ENCODE assay signal across 21 cellular contexts in the genomic region with DNA sequence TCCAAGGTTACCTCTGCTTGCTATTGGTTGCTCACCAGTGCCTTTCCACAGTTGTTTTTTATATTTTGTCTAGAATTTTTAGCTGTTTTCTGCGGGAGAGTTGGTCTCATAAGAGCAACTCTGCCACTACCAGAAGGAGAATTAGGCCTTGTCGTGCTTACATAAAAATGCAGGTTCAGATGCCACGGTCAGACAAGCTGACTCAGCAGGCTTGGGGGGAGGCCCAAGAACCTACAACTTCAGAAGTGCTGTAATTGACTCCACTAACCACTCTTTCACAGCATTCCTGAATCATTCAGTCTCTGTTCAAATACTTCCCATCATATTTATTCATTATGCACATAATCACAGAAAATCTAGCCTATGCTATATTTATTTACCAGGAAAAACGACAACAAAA. TPM values are rescaled to one million over a fixed set of nuclear protein-coding genes. Genes with fewer than 3 reads are reported as not detected.
DNase-seq lines count a peak whose midpoint lies in the region; ATAC-seq, FAIRE-seq and TF ChIP-seq lines count a peak whose summit lies in the region.
"Had no signal": no experiment of that assay in that cellular context is flagged by ENCODE, and none has a peak within 500 bp of the region (broad histone marks: within the 10 kb centered on the region; RNA-seq: fewer than 3 reads in every experiment).

No MANE protein-coding gene starts in this region.

- H2AK9ac ChIP-seq in IMR-90 (replicated peaks; ENCODE audit: low read depth, low read length, poor library complexity), result no peak overlapping the region

- H3K4me1 ChIP-seq in HepG2 (ENCODE audit: insufficient read depth, low read length), result no peaks in the 10 kb centered on the region; the same call in 1 of the 2 replicates
- H3K4me1 ChIP-seq in right lobe of liver, result peaks cover 0 to 8% (median 0%) of the 10 kb centered on the region in 4 donors
- peaks cover under 1% of the 10 kb centered on the region; the same call in 1 of the 2 replicates for H3K4me1 ChIP-seq in IMR-90 (ENCODE audit: control insufficient read depth, insufficient read depth, low read length)
- H3K4me1 ChIP-seq in trophoblast cell (ENCODE audit: control insufficient read depth in 1 of 2, insufficient read depth in 2 of 2, low read length in 2 of 2), result no peaks in the 10 kb centered on the region
- H3K4me1 ChIP-seq in osteoblast (ENCODE audit: insufficient read depth, low read length), result no peaks in the 10 kb centered on the region
- H3K4me1 ChIP-seq: HAP-1 had no signal

- H3K9ac ChIP-seq in HepG2 (ENCODE audit: insufficient read depth, low read depth, low read length) (no peak overlapping the region), IMR-90 (ENCODE audit: low read depth, low read length) (no peak overlapping the region), trophoblast cell (ENCODE audit: low read length) (peak overlapping the region; percentile 66)

- H3K79me1 ChIP-seq in IMR-90 (ENCODE audit: low read depth in 1 of 2, low read length in 2 of 2) (peaks cover 0 to 6% of the 10 kb centered on the region in 2 experiments; a peak in 1 of 4 replicates), trophoblast cell (ENCODE audit: low read length) (no peaks in the 10 kb centered on the region)

- H3K23ac ChIP-seq in IMR-90 (ENCODE audit: low read depth, low read length) (no peak overlapping the region), trophoblast cell (ENCODE audit: low read length) (no peak overlapping the region)

- WGBS in HepG2 (ENCODE audit: low lambda C conversion rate), result 97% methylated on average over 4 of the region's 4 CpGs
- 90% methylated on average over 3 of the region's 4 CpGs for WGBS in right lobe of liver (ENCODE audit: insufficient coverage, low coverage, low lambda C conversion rate, missing lambda C conversion rate)
- WGBS in IMR-90 (ENCODE audit: extremely low coverage in 2 of 2, insufficient read length in 1 of 2), 2 experiments, result no CpG with 5 or more reads among the region's 4 CpGs
- no CpG with 5 or more reads among the region's 4 CpGs for WGBS in trophoblast cell (ENCODE audit: extremely low coverage, insufficient coverage, insufficient read length)

- no peak overlapping the region for H2BK12ac ChIP-seq in trophoblast cell (ENCODE audit: low read length)

- TF ChIP-seq EP300 in HepG2 (IDR thresholded peaks at IDR 0.05; ENCODE audit: low read depth in 2 of 2, low read length in 2 of 2) (no peak), HepG2 (CRISPR knock-in tag; IDR thresholded peaks at IDR 0.05; ENCODE audit: borderline replicate concordance) (no peak)

- no peak overlapping the region for H4K12ac ChIP-seq in trophoblast cell (ENCODE audit: low read depth, low read length)

- H2AK5ac ChIP-seq in IMR-90 (ENCODE audit: low read depth, low read length), result no peak overlapping the region
- H2AK5ac ChIP-seq in trophoblast cell (ENCODE audit: low read length), result no peak overlapping the region

- no peak overlapping the region for H3K14ac ChIP-seq in IMR-90 (replicated peaks; ENCODE audit: low read depth, low read length)
- no peak overlapping the region for H3K14ac ChIP-seq in trophoblast cell (ENCODE audit: low read length)

- ATAC-seq in HepG2, result no peak
- ATAC-seq in right lobe of liver, result no peak
- ATAC-seq in IMR-90 (ENCODE audit: low read depth), result no peak
- no peak for ATAC-seq in HG02973 (IDR thresholded peaks at IDR 0.05; ENCODE audit: unreplicated experiment)
- ATAC-seq in HG03565 (IDR thresholded peaks at IDR 0.05; ENCODE audit: unreplicated experiment), result no peak

- POLR2A ChIA-PET in HepG2 (lab: Yijun Ruan, JAX) (interaction anchor here (1.5 kb wide), 1 partner anchor 23 kb away, joined by 3 read pairs; a partner anchor contains a TSS), IMR-90 (lab: Charles Lee; ENCODE audit: unreplicated experiment) (no interaction called here)

- H2AFZ ChIP-seq in HepG2 (ENCODE audit: low read length) (no peak overlapping the region), IMR-90 (replicated peaks; ENCODE audit: low read length, poor library complexity) (no peak overlapping the region), trophoblast cell (ENCODE audit: insufficient read depth, low read length, poor library complexity) (no peak overlapping the region), osteoblast (ENCODE audit: low read length) (no peak overlapping the region)

- H3K56ac ChIP-seq in IMR-90 (ENCODE audit: extremely low read depth, insufficient read depth, low read length), result no peak overlapping the region

- H4K20me1 ChIP-seq in HepG2 (ENCODE audit: insufficient read depth, low read length) (no peaks in the 10 kb centered on the region), IMR-90 (ENCODE audit: insufficient read depth, low read length) (no peaks in the 10 kb centered on the region), osteoblast (ENCODE audit: insufficient read depth, low read length) (peaks cover 4% of the 10 kb centered on the region)

- H3K18ac ChIP-seq in IMR-90 (ENCODE audit: low read depth, low read length) (no peak overlapping the region), trophoblast cell (ENCODE audit: low read length) (no peak overlapping the region)

- H2BK5ac ChIP-seq in IMR-90 (ENCODE audit: low read depth, low read length, poor library complexity, severe bottlenecking), result no peak overlapping the region
- no peak overlapping the region for H2BK5ac ChIP-seq in trophoblast cell (ENCODE audit: low read depth, low read length, poor library complexity)

- H2BK20ac ChIP-seq in IMR-90 (ENCODE audit: low read depth, low read length), result no peak overlapping the region

- no peaks in the 10 kb centered on the region for H3K9me1 ChIP-seq in IMR-90 (ENCODE audit: insufficient read depth, low read length)

- in situ Hi-C loops in HepG2 (cut with HindIII; ENCODE audit: extremely low pct_ligation_motif_present, low pct_unique_long_range_greater_than_20kb), result no loop called here
- in situ Hi-C loops in IMR-90 (cut with MboI; ENCODE audit: low sequenced_read_pairs), result no loop called here

- H3K4ac ChIP-seq in IMR-90 (ENCODE audit: low read depth, low read length), result no peak overlapping the region
- H3K4ac ChIP-seq in trophoblast cell (ENCODE audit: low read depth, low read length), result no peak overlapping the region

- H3K27ac ChIP-seq in HepG2 (ENCODE audit: extremely low read length, insufficient read depth, low read length) (no peak overlapping the region), right lobe of liver (no peak overlapping the region), IMR-90 (ENCODE audit: insufficient read depth, low read length) (no peak overlapping the region), trophoblast cell (ENCODE audit: low read depth, low read length) (no peak overlapping the region), osteoblast (ENCODE audit: low read depth, low read length) (no peak overlapping the region)
- H3K27ac ChIP-seq: 22Rv1 had no signal

- H4K8ac ChIP-seq in IMR-90 (ENCODE audit: low read depth in 2 of 2, low read length in 2 of 2), result no peak overlapping the region
- no peak overlapping the region for H4K8ac ChIP-seq in trophoblast cell (ENCODE audit: low read depth, low read length)

- H3K79me2 ChIP-seq in HepG2 (ENCODE audit: insufficient read depth, low read length) (no peaks in the 10 kb centered on the region), trophoblast cell (ENCODE audit: control insufficient read depth, insufficient read depth, low read length, poor library complexity) (no peaks in the 10 kb centered on the region), osteoblast (ENCODE audit: insufficient read depth, low read length) (no peaks in the 10 kb centered on the region)

- TF ChIP-seq POLR2A in HepG2 (IDR thresholded peaks at IDR 0.05; ENCODE audit: insufficient read depth in 1 of 2, low read depth in 2 of 2, low read length in 2 of 2) (no peak), right lobe of liver (IDR thresholded peaks at IDR 0.05) (no peak), IMR-90 (IDR thresholded peaks at IDR 0.05; ENCODE audit: low read depth, low read length) (no peak)

- H3K4me3 ChIP-seq in HepG2 (replicated peaks in 1 of 3; ENCODE audit: insufficient read depth in 1 of 3, low read depth in 2 of 3, low read length in 3 of 3) (no peak overlapping the region), right lobe of liver (no peak overlapping the region), IMR-90 (ENCODE audit: insufficient read depth, low read depth, low read length) (no peak overlapping the region), trophoblast cell (ENCODE audit: low read depth, low read length) (no peak overlapping the region), osteoblast (ENCODE audit: insufficient read depth, low read length) (no peak overlapping the region)
- H3K4me3 ChIP-seq: HAP-1 had no signal

- BruUV-seq in HepG2 (replicated peaks; lab: Mats Ljungman, UMichigan) (no TSS peak), IMR-90 (replicated peaks; lab: Mats Ljungman, UMichigan) (no TSS peak)

- H3K36me3 ChIP-seq in HepG2 (replicated peaks in 1 of 2; ENCODE audit: control insufficient read depth in 1 of 2, insufficient read depth in 2 of 2, low read length in 2 of 2) (peaks cover 10 to 45% of the 10 kb centered on the region in 2 experiments; a peak in 4 of 5 replicates), right lobe of liver (peaks cover 0 to 54% (median 14%) of the 10 kb centered on the region in 4 donors), IMR-90 (ENCODE audit: control insufficient read depth, insufficient read depth, low read length) (peaks cover 37% of the 10 kb centered on the region), trophoblast cell (ENCODE audit: control insufficient read depth in 1 of 2, insufficient read depth in 2 of 2, low read length in 2 of 2) (peaks cover 7 to 25% of the 10 kb centered on the region in 2 experiments), osteoblast (ENCODE audit: insufficient read depth, low read length) (peaks cover 53% of the 10 kb centered on the region)

- dilution Hi-C loops in IMR-90 (cut with HindIII; ENCODE audit: low sequenced_read_pairs, unreplicated experiment), result no loop called here

- no peak for FAIRE-seq in HepG2 (lab: Jason Lieb, UNC)
- FAIRE-seq: A204.1, GM12891, H54 had no signal

- H4K91ac ChIP-seq in IMR-90 (ENCODE audit: insufficient read depth, low read depth, low read length) (no peak overlapping the region), trophoblast cell (ENCODE audit: low read depth, low read length) (no peak overlapping the region)

- TF ChIP-seq CTCF in HepG2 (CRISPR knock-in tag; IDR thresholded peaks at IDR 0.05) (no peak), right lobe of liver (IDR thresholded peaks at IDR 0.05) (no peak), IMR-90 (conservative IDR thresholded peaks at IDR 0.05; ENCODE audit: low read depth, low read length) (no peak), osteoblast (IDR thresholded peaks at IDR 0.05; ENCODE audit: extremely low read depth, low read depth, low read length) (no peak)

- H3K4me2 ChIP-seq in HepG2 (ENCODE audit: low read depth, low read length), result no peak overlapping the region
- H3K4me2 ChIP-seq in IMR-90 (ENCODE audit: low read depth, low read length), result no peak overlapping the region
- H3K4me2 ChIP-seq in trophoblast cell (ENCODE audit: low read length), result no peak overlapping the region
- no peak overlapping the region for H3K4me2 ChIP-seq in osteoblast (ENCODE audit: insufficient read depth, low read length)

- DNase-seq in HepG2 (ENCODE audit: low spot score), result no peak
- DNase-seq in right lobe of liver, result no peak
- DNase-seq in IMR-90, result no peak
- peak; percentile 17 for DNase-seq in astrocyte of the hippocampus (ENCODE audit: low read depth, low spot score)
- DNase-seq in trophoblast cell, result no peak
- DNase-seq in osteoblast (ENCODE audit: insufficient read length, low spot score, missing footprints), result no peak
- DNase-seq: C1 segment of cervical spinal cord; Calu3; CD4-positive, alpha-beta memory T cell; COR-L47; DMS79 treated with DMSO at 0.1 percent for 48 hours; GF-D8; GOT3; HFFc6 had no signal

- CTCF ChIA-PET in HepG2 (lab: Yijun Ruan, JAX; ENCODE audit: low intra/inter-chr PET ratio, low total read pairs), result no interaction called here
- CTCF ChIA-PET in IMR-90 (lab: Yijun Ruan, JAX), result no interaction called here

- H4K5ac ChIP-seq in IMR-90 (ENCODE audit: low read depth, low read length), result no peak overlapping the region

- intact Hi-C loops in HepG2 (cut with micrococcal nuclease; ENCODE audit: unreplicated experiment), result no loop called here
- intact Hi-C loops in right lobe of liver (cut with DNase I), result no loop called here
- intact Hi-C loops in IMR-90 (cut with micrococcal nuclease), result no loop called here

- TF ChIP-seq RAD21 in HepG2 (CRISPR knock-in tag; IDR thresholded peaks at IDR 0.05) (no peak), IMR-90 (IDR thresholded peaks at IDR 0.05; ENCODE audit: low read length) (no peak)

- H3K27me3 ChIP-seq in HepG2 (ENCODE audit: control insufficient read depth in 1 of 2, insufficient read depth in 2 of 2, low read length in 2 of 2), result no peaks in the 10 kb centered on the region
- no peaks in the 10 kb centered on the region for H3K27me3 ChIP-seq in right lobe of liver
- H3K27me3 ChIP-seq in IMR-90 (ENCODE audit: control insufficient read depth, insufficient read depth, low read length), result no peaks in the 10 kb centered on the region
- no peaks in the 10 kb centered on the region for H3K27me3 ChIP-seq in trophoblast cell (ENCODE audit: insufficient read depth, low read length)
- no peaks in the 10 kb centered on the region for H3K27me3 ChIP-seq in osteoblast (ENCODE audit: insufficient read depth, low read length)

- no peaks in the 10 kb centered on the region for H3K9me3 ChIP-seq in HepG2 (ENCODE audit: low read length)
- H3K9me3 ChIP-seq in right lobe of liver, result no peaks in the 10 kb centered on the region
- no peaks in the 10 kb centered on the region for H3K9me3 ChIP-seq in IMR-90 (ENCODE audit: control insufficient read depth, insufficient read depth, low read length)
- H3K9me3 ChIP-seq in trophoblast cell (ENCODE audit: insufficient read depth, low read depth, low read length), result no peaks in the 10 kb centered on the region
- no peaks in the 10 kb centered on the region for H3K9me3 ChIP-seq in osteoblast (ENCODE audit: low read depth, low read length)
- H3K9me3 ChIP-seq: HAP-1 had no signal

- H2BK120ac ChIP-seq in IMR-90 (ENCODE audit: low read depth, low read length), result no peak overlapping the region
- H2BK120ac ChIP-seq in trophoblast cell (ENCODE audit: insufficient read depth, low read length, poor library complexity), result no peak overlapping the region

- H2BK15ac ChIP-seq in IMR-90 (ENCODE audit: low read depth, low read length), result no peak overlapping the region

RNA-seq across cellular contexts. Expression of a gene that starts 23.1 kb away (rescaled TPM):
- total RNA-seq in HepG2 (2016; rRNA removed; fragmentation: Illumina TruSeq; extraction: Trizol) (29.2 and 31.8 TPM in 2 replicates), right lobe of liver (10 to 100 TPM in 2 of 6 experiments, 1 to 10 TPM in 4; 4.4 to 18.3 (median 6.4) TPM), IMR-90 (2012; rRNA removed) (19.2 and 21.7 TPM in 2 replicates), osteoblast (8.3 and 8.5 TPM in 2 replicates)
- total RNA-seq in HepG2 (2016; cell fraction: cytosol; rRNA removed; fragmentation: Illumina TruSeq; extraction: Trizol; ENCODE audit: low read depth), result 7.1 and 8.4 TPM in 2 replicates
- total RNA-seq in HepG2 (2016; cell fraction: insoluble cytoplasmic fraction; rRNA removed; fragmentation: Illumina TruSeq; extraction: Trizol), result 29.8 and 34.9 TPM in 2 replicates
- 18.8 and 18.9 TPM in 2 replicates for total RNA-seq in HepG2 (2016; cell fraction: membrane; rRNA removed; fragmentation: Illumina TruSeq; extraction: Trizol)
- 15.6 and 16.7 TPM in 2 replicates for total RNA-seq in HepG2 (2016; cell fraction: nucleus; rRNA removed; fragmentation: Illumina TruSeq; extraction: Trizol)
- polyA plus RNA-seq in HepG2 (2011; rRNA removed) (25.4 and 27.5 TPM in 2 replicates), IMR-90 (2012; rRNA removed) (21.0 and 25.0 TPM in 2 replicates)
- polyA plus RNA-seq in HepG2 (2011; cell fraction: cytosol; rRNA removed), result 25.6 and 26.2 TPM in 2 replicates
- 8.3 and 10.1 TPM in 2 replicates for polyA plus RNA-seq in HepG2 (2011; cell fraction: nucleus; rRNA removed)
- 17.1 and 21.1 TPM in 2 replicates for polyA plus RNA-seq in HepG2 (2012)
- polyA plus RNA-seq in HepG2 (2016; cell fraction: cytosol; fragmentation: Illumina TruSeq; extraction: Trizol; ENCODE audit: low read depth), result 5.9 and 6.1 TPM in 2 replicates
- 27.0 and 29.5 TPM in 2 replicates for polyA plus RNA-seq in HepG2 (2016; cell fraction: insoluble cytoplasmic fraction; fragmentation: Illumina TruSeq; extraction: Trizol; ENCODE audit: low read depth)
- polyA plus RNA-seq in HepG2 (2016; cell fraction: membrane; fragmentation: Illumina TruSeq; extraction: Trizol; ENCODE audit: low read depth), result 11.3 and 12.8 TPM in 2 replicates
- polyA plus RNA-seq in HepG2 (2016; cell fraction: nucleus; fragmentation: Illumina TruSeq; extraction: Trizol; ENCODE audit: insufficient read depth, low read depth), result 22.9 and 23.8 TPM in 2 replicates
- 25.1 and 31.1 TPM in 2 replicates for polyA minus RNA-seq in HepG2 (2011; rRNA and poly(A)+ RNA removed; ENCODE audit: low replicate concordance)
- 9.3 and 10.2 TPM in 2 replicates for polyA minus RNA-seq in HepG2 (2011; cell fraction: cytosol; rRNA and poly(A)+ RNA removed)
- 9.0 and 9.7 TPM in 2 replicates for polyA minus RNA-seq in HepG2 (2011; cell fraction: nucleus; rRNA and poly(A)+ RNA removed)
- 15.7 and 17.5 TPM in 2 replicates for polyA plus RNA-seq in IMR-90 (2012; cell fraction: cytosol; rRNA removed)
- 11.2 and 13.2 TPM in 2 replicates for polyA plus RNA-seq in IMR-90 (2012; cell fraction: nucleus; rRNA removed; ENCODE audit: low replicate concordance)
- 22.4 and 22.8 TPM in 2 replicates for polyA plus RNA-seq in trophoblast cell (2013)

RNA-seq across cellular contexts. Expression of a gene that starts 23.5 kb away (rescaled TPM):
- total RNA-seq in HepG2 (2016; rRNA removed; fragmentation: Illumina TruSeq; extraction: Trizol) (31.3 and 40.6 TPM in 2 replicates), right lobe of liver (10 to 100 TPM; 23.0 to 61.7 (median 27.9) TPM), IMR-90 (2012; rRNA removed) (2.0 and 2.2 TPM in 2 replicates), osteoblast (11.6 and 12.1 TPM in 2 replicates)
- total RNA-seq in HepG2 (2016; cell fraction: cytosol; rRNA removed; fragmentation: Illumina TruSeq; extraction: Trizol; ENCODE audit: low read depth), result 37.4 and 51.2 TPM in 2 replicates
- 33.4 and 38.2 TPM in 2 replicates for total RNA-seq in HepG2 (2016; cell fraction: insoluble cytoplasmic fraction; rRNA removed; fragmentation: Illumina TruSeq; extraction: Trizol)
- total RNA-seq in HepG2 (2016; cell fraction: membrane; rRNA removed; fragmentation: Illumina TruSeq; extraction: Trizol), result 37.7 and 50.5 TPM in 2 replicates
- 16.9 and 21.8 TPM in 2 replicates for total RNA-seq in HepG2 (2016; cell fraction: nucleus; rRNA removed; fragmentation: Illumina TruSeq; extraction: Trizol)
- polyA plus RNA-seq in HepG2 (2011; rRNA removed) (18.7 and 25.1 TPM in 2 replicates), IMR-90 (2012; rRNA removed) (13.6 and 27.6 TPM in 2 replicates)
- polyA plus RNA-seq in HepG2 (2011; cell fraction: cytosol; rRNA removed), result 20.0 and 25.3 TPM in 2 replicates
- polyA plus RNA-seq in HepG2 (2011; cell fraction: nucleus; rRNA removed), result 28.5 and 29.9 TPM in 2 replicates
- polyA plus RNA-seq in HepG2 (2012), result 7.0 and 10.9 TPM in 2 replicates
- polyA plus RNA-seq in HepG2 (2016; cell fraction: cytosol; fragmentation: Illumina TruSeq; extraction: Trizol; ENCODE audit: low read depth), result 48.7 and 56.2 TPM in 2 replicates
- 31.4 and 33.0 TPM in 2 replicates for polyA plus RNA-seq in HepG2 (2016; cell fraction: insoluble cytoplasmic fraction; fragmentation: Illumina TruSeq; extraction: Trizol; ENCODE audit: low read depth)
- 37.2 and 37.9 TPM in 2 replicates for polyA plus RNA-seq in HepG2 (2016; cell fraction: membrane; fragmentation: Illumina TruSeq; extraction: Trizol; ENCODE audit: low read depth)
- polyA plus RNA-seq in HepG2 (2016; cell fraction: nucleus; fragmentation: Illumina TruSeq; extraction: Trizol; ENCODE audit: insufficient read depth, low read depth), result 32.9 and 35.0 TPM in 2 replicates
- polyA minus RNA-seq in HepG2 (2011; rRNA and poly(A)+ RNA removed; ENCODE audit: low replicate concordance), result 8.2 and 11.5 TPM in 2 replicates
- 9.6 TPM in 2 replicates for polyA minus RNA-seq in HepG2 (2011; cell fraction: cytosol; rRNA and poly(A)+ RNA removed)
- 6.6 and 7.0 TPM in 2 replicates for polyA minus RNA-seq in HepG2 (2011; cell fraction: nucleus; rRNA and poly(A)+ RNA removed)
- polyA plus RNA-seq in IMR-90 (2012; cell fraction: cytosol; rRNA removed), result 62.5 and 64.7 TPM in 2 replicates
- polyA plus RNA-seq in IMR-90 (2012; cell fraction: nucleus; rRNA removed; ENCODE audit: low replicate concordance), result 32.7 and 41.9 TPM in 2 replicates
- 56.6 and 58.3 TPM in 2 replicates for polyA plus RNA-seq in trophoblast cell (2013)

RNA-seq across cellular contexts. Expression of a gene that starts 28.3 kb away (rescaled TPM):
- 3.3 and 7.2 TPM in 2 replicates for total RNA-seq in HepG2 (2016; rRNA removed; fragmentation: Illumina TruSeq; extraction: Trizol)
- total RNA-seq in HepG2 (2016; cell fraction: cytosol; rRNA removed; fragmentation: Illumina TruSeq; extraction: Trizol; ENCODE audit: low read depth), result 0.44 and 1.0 TPM in 2 replicates
- total RNA-seq in HepG2 (2016; cell fraction: insoluble cytoplasmic fraction; rRNA removed; fragmentation: Illumina TruSeq; extraction: Trizol), result 1.8 and 3.4 TPM in 2 replicates
- 1.5 and 2.7 TPM in 2 replicates for total RNA-seq in HepG2 (2016; cell fraction: membrane; rRNA removed; fragmentation: Illumina TruSeq; extraction: Trizol)
- total RNA-seq in HepG2 (2016; cell fraction: nucleus; rRNA removed; fragmentation: Illumina TruSeq; extraction: Trizol), result 6.9 and 7.9 TPM in 2 replicates
- 2.4 and 2.6 TPM in 2 replicates for polyA plus RNA-seq in HepG2 (2011; rRNA removed)
- polyA plus RNA-seq in HepG2 (2011; cell fraction: cytosol; rRNA removed), result 1.9 and 2.1 TPM in 2 replicates
- 2.3 and 4.5 TPM in 2 replicates for polyA plus RNA-seq in HepG2 (2011; cell fraction: nucleus; rRNA removed)
- polyA plus RNA-seq in HepG2 (2012), result 2.0 TPM in 2 replicates
- 0.36 and 0.66 TPM in 2 replicates for polyA plus RNA-seq in HepG2 (2016; cell fraction: cytosol; fragmentation: Illumina TruSeq; extraction: Trizol; ENCODE audit: low read depth)
- polyA plus RNA-seq in HepG2 (2016; cell fraction: insoluble cytoplasmic fraction; fragmentation: Illumina TruSeq; extraction: Trizol; ENCODE audit: low read depth), result 3.2 and 3.4 TPM in 2 replicates
- polyA plus RNA-seq in HepG2 (2016; cell fraction: membrane; fragmentation: Illumina TruSeq; extraction: Trizol; ENCODE audit: low read depth), result 0.65 and 2.4 TPM in 2 replicates
- 5.6 and 7.1 TPM in 2 replicates for polyA plus RNA-seq in HepG2 (2016; cell fraction: nucleus; fragmentation: Illumina TruSeq; extraction: Trizol; ENCODE audit: insufficient read depth, low read depth)
- 5.0 and 11.1 TPM in 2 replicates for polyA minus RNA-seq in HepG2 (2011; rRNA and poly(A)+ RNA removed; ENCODE audit: low replicate concordance)
- polyA minus RNA-seq in HepG2 (2011; cell fraction: cytosol; rRNA and poly(A)+ RNA removed), result 1.8 and 2.0 TPM in 2 replicates
- 4.0 and 4.5 TPM in 2 replicates for polyA minus RNA-seq in HepG2 (2011; cell fraction: nucleus; rRNA and poly(A)+ RNA removed)
- 10 to 100 TPM in 1 of 6 experiments, 1 to 10 TPM in 5; 3.5 to 10.3 (median 6.1) TPM for total RNA-seq in right lobe of liver
- 2.2 and 2.3 TPM in 2 replicates for total RNA-seq in IMR-90 (2012; rRNA removed)
- polyA plus RNA-seq in IMR-90 (2012; rRNA removed), result 4.7 and 5.0 TPM in 2 replicates
- polyA plus RNA-seq in IMR-90 (2012; cell fraction: cytosol; rRNA removed), result 1.5 and 1.9 TPM in 2 replicates
- 2.6 and 5.8 TPM in 2 replicates for polyA plus RNA-seq in IMR-90 (2012; cell fraction: nucleus; rRNA removed; ENCODE audit: low replicate concordance)
- polyA plus RNA-seq in trophoblast cell (2013), result 4.3 and 4.5 TPM in 2 replicates
- 4.1 and 4.3 TPM in 2 replicates for total RNA-seq in osteoblast

RNA-seq across cellular contexts. Expression of a gene that starts 37.5 kb away (rescaled TPM):
- 16.8 and 26.4 TPM in 2 replicates for total RNA-seq in HepG2 (2016; rRNA removed; fragmentation: Illumina TruSeq; extraction: Trizol)
- 16.6 and 17.3 TPM in 2 replicates for total RNA-seq in HepG2 (2016; cell fraction: cytosol; rRNA removed; fragmentation: Illumina TruSeq; extraction: Trizol; ENCODE audit: low read depth)
- 18.0 and 24.7 TPM in 2 replicates for total RNA-seq in HepG2 (2016; cell fraction: insoluble cytoplasmic fraction; rRNA removed; fragmentation: Illumina TruSeq; extraction: Trizol)
- total RNA-seq in HepG2 (2016; cell fraction: membrane; rRNA removed; fragmentation: Illumina TruSeq; extraction: Trizol), result 32.4 and 35.8 TPM in 2 replicates
- 19.1 and 23.7 TPM in 2 replicates for total RNA-seq in HepG2 (2016; cell fraction: nucleus; rRNA removed; fragmentation: Illumina TruSeq; extraction: Trizol)
- polyA plus RNA-seq in HepG2 (2011; rRNA removed), result 20.8 and 24.2 TPM in 2 replicates
- polyA plus RNA-seq in HepG2 (2011; cell fraction: cytosol; rRNA removed), result 19.9 and 21.2 TPM in 2 replicates
- polyA plus RNA-seq in HepG2 (2011; cell fraction: nucleus; rRNA removed), result 9.7 and 13.0 TPM in 2 replicates
- 15.7 and 16.4 TPM in 2 replicates for polyA plus RNA-seq in HepG2 (2012)
- polyA plus RNA-seq in HepG2 (2016; cell fraction: cytosol; fragmentation: Illumina TruSeq; extraction: Trizol; ENCODE audit: low read depth), result 22.1 and 26.7 TPM in 2 replicates
- 26.1 and 27.7 TPM in 2 replicates for polyA plus RNA-seq in HepG2 (2016; cell fraction: insoluble cytoplasmic fraction; fragmentation: Illumina TruSeq; extraction: Trizol; ENCODE audit: low read depth)
- polyA plus RNA-seq in HepG2 (2016; cell fraction: membrane; fragmentation: Illumina TruSeq; extraction: Trizol; ENCODE audit: low read depth), result 36.8 and 37.5 TPM in 2 replicates
- polyA plus RNA-seq in HepG2 (2016; cell fraction: nucleus; fragmentation: Illumina TruSeq; extraction: Trizol; ENCODE audit: insufficient read depth, low read depth), result 36.1 and 42.1 TPM in 2 replicates
- 38.3 and 73.7 TPM in 2 replicates for polyA minus RNA-seq in HepG2 (2011; rRNA and poly(A)+ RNA removed; ENCODE audit: low replicate concordance)
- polyA minus RNA-seq in HepG2 (2011; cell fraction: cytosol; rRNA and poly(A)+ RNA removed), result 15.2 and 17.4 TPM in 2 replicates
- polyA minus RNA-seq in HepG2 (2011; cell fraction: nucleus; rRNA and poly(A)+ RNA removed), result 6.0 and 8.9 TPM in 2 replicates
- 1 to 10 TPM; 3.2 to 9.4 (median 5.4) TPM for total RNA-seq in right lobe of liver
- total RNA-seq in IMR-90 (2012; rRNA removed), result 0.28 and 0.54 TPM in 2 replicates
- polyA plus RNA-seq in IMR-90 (2012; rRNA removed), result 0.46 and 0.55 TPM in 2 replicates
- 0.60 and 0.92 TPM in 2 replicates for polyA plus RNA-seq in IMR-90 (2012; cell fraction: cytosol; rRNA removed)
- polyA plus RNA-seq in IMR-90 (2012; cell fraction: nucleus; rRNA removed; ENCODE audit: low replicate concordance), result 0.26 and 0.32 TPM in 2 replicates
- 0.52 and 0.67 TPM in 2 replicates for polyA plus RNA-seq in trophoblast cell (2013)
- total RNA-seq in osteoblast, result 0.29 and 0.36 TPM in 2 replicates
